Comparison of ENCODE assay signal across 12 cellular contexts in the genomic region with DNA sequence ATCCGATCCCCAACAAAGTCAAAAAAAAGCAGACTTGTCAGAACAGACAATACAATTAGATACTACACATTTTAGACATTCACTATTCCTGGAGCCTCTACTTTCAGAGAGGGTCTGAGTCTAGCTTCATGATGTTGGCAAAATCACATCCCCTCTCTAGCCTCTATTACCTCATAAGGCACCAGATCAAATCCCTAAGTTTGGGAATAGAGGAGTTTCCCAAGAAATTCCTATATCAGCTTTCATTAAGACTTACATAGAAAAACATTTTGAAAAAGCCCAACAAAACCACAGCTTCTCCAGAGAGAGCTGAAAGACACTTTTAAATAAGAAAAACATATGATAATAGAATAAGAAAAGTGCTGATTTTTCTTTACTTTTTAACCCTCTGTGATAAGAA. TPM values are rescaled to one million over a fixed set of nuclear protein-coding genes. Genes with fewer than 3 reads are reported as not detected.
DNase-seq lines count a peak whose midpoint lies in the region; FAIRE-seq and TF ChIP-seq lines count a peak whose summit lies in the region.
"Had no signal": no experiment of that assay in that cellular context is flagged by ENCODE, and none has a peak within 500 bp of the region (broad histone marks: within the 10 kb centered on the region; RNA-seq: fewer than 3 reads in every experiment).

No MANE protein-coding gene starts in this region.

- no peak for FAIRE-seq in D721Med (lab: Jason Lieb, UNC)

- TF ChIP-seq CTCF in brain (conservative IDR thresholded peaks at IDR 0.05), result no peak
- TF ChIP-seq CTCF in tibial artery (IDR thresholded peaks at IDR 0.05), result no peak
- TF ChIP-seq CTCF in D721Med (IDR thresholded peaks at IDR 0.05; ENCODE audit: insufficient read depth, missing control alignments), result no peak

- intact Hi-C loops in tibial artery (cut with DNase I; ENCODE audit: low total_unique reads), result no loop called here

- peak overlapping the region in 1 of 2 donors; percentile 32 for H3K4me3 ChIP-seq in mucosa of rectum (ENCODE audit: low read length in 2 of 2)
- peak overlapping the region in 1 of 2 donors; percentile 15 for H3K4me3 ChIP-seq in tibial artery

- H3K27me3 ChIP-seq in mucosa of rectum (ENCODE audit: control insufficient read depth in 2 of 2, insufficient read depth in 2 of 2, low read length in 2 of 2) (no peaks in the 10 kb centered on the region), tibial artery (no peaks in the 10 kb centered on the region)

- H3K27ac ChIP-seq in mucosa of rectum (ENCODE audit: low read depth in 2 of 2, low read length in 2 of 2), result peak overlapping the region; percentile 81 to 82
- peak overlapping the region; percentile 55 to 95 for H3K27ac ChIP-seq in tibial artery

- H3K36me3 ChIP-seq in mucosa of rectum (ENCODE audit: control insufficient read depth in 2 of 2, insufficient read depth in 2 of 2, low read length in 2 of 2), result peaks cover 0 to 4% of the 10 kb centered on the region in 2 donors
- no peaks in the 10 kb centered on the region for H3K36me3 ChIP-seq in tibial artery

- H3K4me1 ChIP-seq in mucosa of rectum (ENCODE audit: control insufficient read depth in 2 of 2, insufficient read depth in 2 of 2, low read length in 2 of 2) (peaks cover 53 to 66% of the 10 kb centered on the region in 2 donors), tibial artery (peaks cover 0 to 89% (median 62%) of the 10 kb centered on the region in 4 donors)

- H3K9me3 Mint-ChIP-seq in activated naive CD4-positive, alpha-beta T cell treated with anti-CD3 and anti-CD28 coated beads, Interleukin-2, amount 10 ng/mL, durations not matched to agents 7 days and 5 days, result no peaks in the 10 kb centered on the region
- no peaks in the 10 kb centered on the region for H3K9me3 Mint-ChIP-seq in brain

- no peak for DNase-seq in activated naive CD4-positive, alpha-beta T cell treated with anti-CD3 and anti-CD28 coated beads, Interleukin-2, amount 10 ng/mL, durations not matched to agents 7 days and 5 days
- no peak for DNase-seq in activated naive CD4-positive, alpha-beta T cell (lab: John Stamatoyannopoulos, UW)
- no peak for DNase-seq in tibial artery
- no peak for DNase-seq in D721Med (ENCODE audit: insufficient read length, low spot score)
- no peak for DNase-seq in mucosa of gallbladder (ENCODE audit: low spot score)
- DNase-seq in DMS 273 (lab: John Stamatoyannopoulos, UW; ENCODE audit: unreplicated experiment), result no peak
- DNase-seq: NCI-H1048; NK-92 treated with Interleukin-12 subunit alpha and Interleukin-12 subunit beta, amount 100 ng/mL, for 24 hours had no signal

- H3K27ac Mint-ChIP-seq in activated naive CD4-positive, alpha-beta T cell treated with anti-CD3 and anti-CD28 coated beads, Interleukin-2, amount 10 ng/mL, durations not matched to agents 7 days and 5 days, result peak overlapping the region; percentile 80
- H3K27ac Mint-ChIP-seq in brain, result peak overlapping the region in 3 of 5 experiments; percentile 5 to 90 (median 19)

- H3K9me3 ChIP-seq in mucosa of rectum (ENCODE audit: control insufficient read depth in 2 of 2, low read length in 2 of 2), result no peaks in the 10 kb centered on the region
- H3K9me3 ChIP-seq in tibial artery, result no peaks in the 10 kb centered on the region

- peaks cover 43% of the 10 kb centered on the region for H3K36me3 Mint-ChIP-seq in activated naive CD4-positive, alpha-beta T cell treated with anti-CD3 and anti-CD28 coated beads, Interleukin-2, amount 10 ng/mL, durations not matched to agents 7 days and 5 days
- H3K36me3 Mint-ChIP-seq in brain, result peaks cover 9% of the 10 kb centered on the region

- H3K4me1 Mint-ChIP-seq in activated naive CD4-positive, alpha-beta T cell treated with anti-CD3 and anti-CD28 coated beads, Interleukin-2, amount 10 ng/mL, durations not matched to agents 7 days and 5 days, result peaks cover 55% of the 10 kb centered on the region
- H3K4me1 Mint-ChIP-seq in brain, result peaks cover 52% of the 10 kb centered on the region

- H3K27me3 Mint-ChIP-seq in activated naive CD4-positive, alpha-beta T cell treated with anti-CD3 and anti-CD28 coated beads, Interleukin-2, amount 10 ng/mL, durations not matched to agents 7 days and 5 days, result no peaks in the 10 kb centered on the region
- H3K27me3 Mint-ChIP-seq in brain, result peaks cover 6% of the 10 kb centered on the region

- CTCF ChIA-PET in activated naive CD4-positive, alpha-beta T cell treated with anti-CD3 and anti-CD28 coated beads, Interleukin-2, amount 10 ng/mL, durations not matched to agents 7 days and 5 days (lab: Charles Lee), result interaction anchor here (0.7 to 6.7 kb wide), 6 partner anchors 23 to 114 kb away, joined by 3 to 69 read pairs (median 5); no protein-coding TSS in a partner anchor

- H3K9ac ChIP-seq in mucosa of rectum (ENCODE audit: low read depth in 1 of 2, low read length in 2 of 2), result peak overlapping the region; percentile 27 to 60

- H3K4me3 Mint-ChIP-seq in activated naive CD4-positive, alpha-beta T cell treated with anti-CD3 and anti-CD28 coated beads, Interleukin-2, amount 10 ng/mL, durations not matched to agents 7 days and 5 days, result peak overlapping the region; percentile 1
- peak overlapping the region; percentile 2 to 35 (median 18) for H3K4me3 Mint-ChIP-seq in brain

RNA-seq across cellular contexts. Expression of a gene that starts 4.5 kb away (rescaled TPM):
- 14.2 TPM for polyA plus RNA-seq in brain (ENCODE audit: insufficient read depth, low read depth, low replicate concordance)
- total RNA-seq in mucosa of gallbladder, result 75.5 TPM

RNA-seq across cellular contexts. Expression of a gene that starts 19.3 kb away (rescaled TPM):
- polyA plus RNA-seq in brain (ENCODE audit: insufficient read depth, low read depth, low replicate concordance), result not detected
- 2.3 TPM for total RNA-seq in mucosa of gallbladder
- total RNA-seq: dermis microvascular lymphatic vessel endothelial cell, pulmonary artery endothelial cell had no signal

RNA-seq across cellular contexts. Expression of a gene that starts 58.2 kb away (rescaled TPM):
- 64.1 TPM for polyA plus RNA-seq in brain (ENCODE audit: insufficient read depth, low read depth, low replicate concordance)
- total RNA-seq in mucosa of gallbladder, result 4.0 TPM
